9 cellular contexts compared by ENCODE assay signal in genomic region chr3:11452988-11453847, GRCh38.
DNase-seq lines count a peak whose midpoint lies in the region; ATAC-seq and TF ChIP-seq lines count a peak whose summit lies in the region.
"Had no signal": no experiment of that assay in that cellular context is flagged by ENCODE, and none has a peak within 500 bp of the region (broad histone marks: within the 10 kb centered on the region; RNA-seq: fewer than 3 reads in every experiment).

No MANE protein-coding gene starts in this region.

- intact Hi-C loops in stomach (cut with DNase I; ENCODE audit: low total_unique reads): no loop called here
- intact Hi-C loops in prostate gland (cut with DNase I): no loop called here

- TF ChIP-seq POLR2A in stomach (IDR thresholded peaks at IDR 0.05) (no peak), prostate gland (IDR thresholded peaks at IDR 0.05) (no peak)

- 75 to 84% (median 81%) methylated on average over 11 of the region's 11 CpGs for WGBS in stomach, 5 donors
- WGBS in prostate gland: 56% methylated on average over 11 of the region's 11 CpGs

- no peak for TF ChIP-seq EP300 in stomach (IDR thresholded peaks at IDR 0.05)

- H3K4me3 ChIP-seq in HUES48 (ENCODE audit: low read depth, low read length) (no peak overlapping the region), right atrium auricular region (no peak overlapping the region), stomach (no peak overlapping the region), prostate gland (no peak overlapping the region)

- H3K9me3 ChIP-seq in HUES48 (ENCODE audit: control insufficient read depth, insufficient read depth, low read length) (no peaks in the 10 kb centered on the region), right atrium auricular region (no peaks in the 10 kb centered on the region), stomach (no peaks in the 10 kb centered on the region), prostate gland (no peaks in the 10 kb centered on the region)

- no peak for ATAC-seq in GM18520 (IDR thresholded peaks at IDR 0.05; ENCODE audit: unreplicated experiment)

- H3K27ac ChIP-seq in HUES48 (ENCODE audit: low read depth, low read length) (peak overlapping the region; percentile 21), right atrium auricular region (peak overlapping the region; percentile 40 to 55), stomach (peak overlapping the region in 3 of 5 donors; percentile 31 to 47 (median 43)), prostate gland (no peak overlapping the region)

- H3K27me3 ChIP-seq in HUES48 (ENCODE audit: control insufficient read depth, insufficient read depth, low read length): no peaks in the 10 kb centered on the region
- no peaks in the 10 kb centered on the region for H3K27me3 ChIP-seq in right atrium auricular region
- no peaks in the 10 kb centered on the region for H3K27me3 ChIP-seq in stomach
- H3K27me3 ChIP-seq in prostate gland (replicated peaks; ENCODE audit: insufficient read depth): no peaks in the 10 kb centered on the region

- H3K4me1 ChIP-seq in HUES48 (ENCODE audit: control insufficient read depth, insufficient read depth, low read length) (no peaks in the 10 kb centered on the region), right atrium auricular region (peaks cover 0 to 13% of the 10 kb centered on the region in 2 donors), stomach (peaks cover 0 to 7% (median 3%) of the 10 kb centered on the region in 4 donors), prostate gland (replicated peaks) (no peaks in the 10 kb centered on the region)

- TF ChIP-seq CTCF in right atrium auricular region (IDR thresholded peaks at IDR 0.05) (no peak), stomach (IDR thresholded peaks at IDR 0.05) (no peak), prostate gland (IDR thresholded peaks at IDR 0.05) (no peak)

- H3K36me3 ChIP-seq in HUES48 (ENCODE audit: control insufficient read depth, insufficient read depth, low read length) (no peaks in the 10 kb centered on the region), right atrium auricular region (no peaks in the 10 kb centered on the region), stomach (no peaks in the 10 kb centered on the region), prostate gland (no peaks in the 10 kb centered on the region)

- DNase-seq in amniotic epithelial cell (ENCODE audit: low read depth) (peak; percentile 65), right atrium auricular region (ENCODE audit: low spot score) (no peak), stomach (no peak), SW 1271 (lab: John Stamatoyannopoulos, UW) (no peak), prostate gland (ENCODE audit: low spot score) (no peak)
- no peak for DNase-seq in activated effector memory CD4-positive, alpha-beta T cell treated with anti-CD3 and anti-CD28 coated beads, Interleukin-2, amount 50 U/mL, for 16 hours
- DNase-seq: NCI-H187 treated with DMSO at 0.1 percent for 48 hours had no signal

- no peak overlapping the region for H3K9ac ChIP-seq in HUES48 (ENCODE audit: low read depth, low read length)

Comparison
In these comparisons a context has a peak if more than half of its experiments do, and no peak if none do; other contexts are left out.
1. H3K27ac ChIP-seq: peak in HUES48 (single experiment), right atrium auricular region (2 of 2) and stomach (3 of 5); none in prostate gland (0 of 2).